In genomic region chr6:111399600-111399999, GRCh38 we compare ENCODE assay signal across 24 cellular contexts.
A peak's percentile ranks its signal among the peaks of the same experiment; 100 is the strongest.
DNase-seq lines count a peak whose midpoint lies in the region; ATAC-seq, FAIRE-seq and TF ChIP-seq lines count a peak whose summit lies in the region.
"Had no signal": no experiment of that assay in that cellular context is flagged by ENCODE, and none has a peak within 500 bp of the region (broad histone marks: within the 10 kb centered on the region; RNA-seq: fewer than 3 reads in every experiment).

No MANE protein-coding gene starts in this region.

- H2AFZ ChIP-seq in GM12878 (ENCODE audit: control insufficient read depth, low read depth, low read length) = no peak overlapping the region

- SMC1A ChIA-PET in GM12878 (lab: Charles Lee; ENCODE audit: uncharacterized antibody, unreplicated experiment) = no interaction called here

- no TSS peak for BruUV-seq in GM12878 (replicated peaks; lab: Mats Ljungman, UMichigan)

- ATAC-seq in activated CD4-positive, alpha-beta T cell treated with anti-CD3 and anti-CD28 coated beads for 36 hours = peak; percentile 60
- ATAC-seq in GM12878 = peak; percentile 60
- ATAC-seq in stimulated activated memory B cell treated with anti-CD40 and anti-IgM and Interleukin-4, amounts not matched to agents 10 μg/mL and 1 μg/mL and 100 μg/mL, for 72 hours = peak; percentile 48
- ATAC-seq: CD8-positive, alpha-beta T cell; HepG2; Right ventricle myocardium inferior had no signal

- TF ChIP-seq EP300 in GM12878 (IDR thresholded peaks at IDR 0.05; ENCODE audit: borderline replicate concordance in 1 of 2, control insufficient read depth in 1 of 2, low read depth in 2 of 2, low read length in 2 of 2) = no peak

- no peak for TF ChIP-seq RAD21 in GM12878 (IDR thresholded peaks at IDR 0.05; ENCODE audit: insufficient read depth, low read depth, low read length)

- intact Hi-C loops in activated CD4-positive, alpha-beta T cell treated with anti-CD3 and anti-CD28 coated beads for 36 hours (cut with DNase I, micrococcal nuclease) = no loop called here
- intact Hi-C loops in GM12878 (cut with micrococcal nuclease; ENCODE audit: unreplicated experiment) = no loop called here
- intact Hi-C loops in uterus (cut with DNase I; ENCODE audit: low total_unique reads) = no loop called here

- H3K4me3 ChIP-seq in GM12878 (no peak overlapping the region), uterus (no peak overlapping the region)
- H3K4me3 ChIP-seq: BLaER1 treated with 17β-estradiol and CSF1 and Interleukin-3, amounts not matched to agents 10 nM and 100 nM had no signal

- H3K79me2 ChIP-seq in GM12878 (ENCODE audit: control insufficient read depth, insufficient read depth, low read length) = no peaks in the 10 kb centered on the region

- no peak overlapping the region for H3K9ac ChIP-seq in GM12878 (ENCODE audit: control insufficient read depth, insufficient read depth, low read length)
- H3K9ac ChIP-seq: BLaER1 treated with 17β-estradiol and CSF1 and Interleukin-3, amounts not matched to agents 10 nM and 100 nM had no signal

- no peaks in the 10 kb centered on the region for H3K4me1 ChIP-seq in GM12878 (ENCODE audit: control insufficient read depth, insufficient read depth, low read length)
- no peaks in the 10 kb centered on the region for H3K4me1 ChIP-seq in uterus

- DNase-seq in activated CD4-positive, alpha-beta T cell treated with anti-CD3 and anti-CD28 coated beads for 36 hours = peak; percentile 6
- DNase-seq in activated CD4-positive, alpha-beta T cell treated with anti-CD3 and anti-CD28 coated beads for 1 hour = no peak
- no peak for DNase-seq in GM19239 (ENCODE audit: insufficient read length, low spot score)
- DNase-seq in GM12878 (ENCODE audit: low read depth, low spot score) = no peak
- DNase-seq in D721Med (ENCODE audit: insufficient read length, low spot score) = no peak
- DNase-seq in uterus = no peak
- no peak for DNase-seq in SHP77 treated with DMSO at 0.1 percent for 48 hours (lab: John Stamatoyannopoulos, UW)
- DNase-seq: 8988T; CD8-positive, alpha-beta T cell; DMS153; KG1; NCI-H1105; NCI-H146; NCI-H2029; NCI-H226; NCI-H524; NCI-H774; NK-92 treated with Interleukin-12 subunit alpha and Interleukin-12 subunit beta, amount 100 ng/mL, for 24 hours had no signal

- CTCF ChIA-PET in activated CD4-positive, alpha-beta T cell treated with anti-CD3 and anti-CD28 coated beads for 36 hours (lab: Charles Lee) = no interaction called here
- CTCF ChIA-PET in GM12878 (lab: Yijun Ruan, JAX) = no interaction called here

- no peak overlapping the region for H3K27ac ChIP-seq in GM12878 (ENCODE audit: control insufficient read depth, insufficient read depth)
- no peak overlapping the region for H3K27ac ChIP-seq in uterus
- H3K27ac ChIP-seq: BLaER1 treated with 17β-estradiol and CSF1 and Interleukin-3, amounts not matched to agents 10 nM and 100 nM had no signal

- peaks cover 14% of the 10 kb centered on the region; the same call in 2 of the 3 replicates for H3K9me3 ChIP-seq in GM12878 (replicated peaks; ENCODE audit: control insufficient read depth, insufficient read depth, low read length)
- H3K9me3 ChIP-seq in uterus = peaks cover 0 to 7% of the 10 kb centered on the region in 2 donors

- in situ Hi-C loops in GM12878 (cut with MboI) = no loop called here

- no peak overlapping the region for H3K4me2 ChIP-seq in GM12878 (ENCODE audit: control insufficient read depth, insufficient read depth)

- RAD21 ChIA-PET in GM12878 (lab: Charles Lee; ENCODE audit: unreplicated experiment) = no interaction called here

- POLR2A ChIA-PET in activated CD4-positive, alpha-beta T cell treated with anti-CD3 and anti-CD28 coated beads for 36 hours (lab: Charles Lee) = no interaction called here
- POLR2A ChIA-PET in GM12878 (lab: Charles Lee) = no interaction called here

- peak; percentile 14 for FAIRE-seq in GM19239 (lab: Jason Lieb, UNC)
- no peak for FAIRE-seq in GM12878 (lab: Jason Lieb, UNC)
- no peak for FAIRE-seq in D721Med (lab: Jason Lieb, UNC)
- FAIRE-seq: H54, HepG2, RCC 7860 had no signal

- H4K20me1 ChIP-seq in GM12878 (ENCODE audit: control insufficient read depth, insufficient read depth) = no peaks in the 10 kb centered on the region
- H4K20me1 ChIP-seq: BLaER1 treated with 17β-estradiol and CSF1 and Interleukin-3, amounts not matched to agents 10 nM and 100 nM had no signal

- TF ChIP-seq CTCF in GM12878 (IDR thresholded peaks at IDR 0.05 in 2 of 3, conservative IDR thresholded peaks at IDR 0.05 in 1 of 3; ENCODE audit: control insufficient read depth in 2 of 3, extremely low read depth in 1 of 3, insufficient read depth in 1 of 3, low read depth in 3 of 3, low read length in 3 of 3) (no peak), D721Med (IDR thresholded peaks at IDR 0.05; ENCODE audit: insufficient read depth, missing control alignments) (no peak), uterus (IDR thresholded peaks at IDR 0.05) (no peak)

- no peaks in the 10 kb centered on the region for H3K4me1 Mint-ChIP-seq in activated CD4-positive, alpha-beta T cell treated with anti-CD3 and anti-CD28 coated beads for 36 hours
- peaks cover 11% of the 10 kb centered on the region for H3K4me1 Mint-ChIP-seq in stimulated activated memory B cell treated with anti-CD40 and anti-IgM and Interleukin-4, amounts not matched to agents 10 μg/mL and 1 μg/mL and 100 μg/mL, for 72 hours

- WGBS in GM12878 (ENCODE audit: insufficient coverage, insufficient replicate concordance, low lambda C conversion rate, missing lambda C conversion rate) = 65% methylated on average over 3 of the region's 3 CpGs

- peaks cover 40% of the 10 kb centered on the region for H3K36me3 Mint-ChIP-seq in activated CD4-positive, alpha-beta T cell treated with anti-CD3 and anti-CD28 coated beads for 36 hours (ENCODE audit: low read depth)
- peaks cover 72% of the 10 kb centered on the region for H3K36me3 Mint-ChIP-seq in stimulated activated memory B cell treated with anti-CD40 and anti-IgM and Interleukin-4, amounts not matched to agents 10 μg/mL and 1 μg/mL and 100 μg/mL, for 72 hours

- H3K36me3 ChIP-seq in GM12878 (ENCODE audit: control insufficient read depth in 2 of 2, insufficient read depth in 2 of 2, low read length in 1 of 2) (peaks cover 2 to 24% of the 10 kb centered on the region in 2 experiments), uterus (no peaks in the 10 kb centered on the region)

- H3K4me3 Mint-ChIP-seq in activated CD4-positive, alpha-beta T cell treated with anti-CD3 and anti-CD28 coated beads for 36 hours = no peak overlapping the region
- H3K4me3 Mint-ChIP-seq in stimulated activated memory B cell treated with anti-CD40 and anti-IgM and Interleukin-4, amounts not matched to agents 10 μg/mL and 1 μg/mL and 100 μg/mL, for 72 hours = no peak overlapping the region
- H3K4me3 Mint-ChIP-seq: CD8-positive, alpha-beta T cell had no signal

- H3K9me3 Mint-ChIP-seq in activated CD4-positive, alpha-beta T cell treated with anti-CD3 and anti-CD28 coated beads for 36 hours (ENCODE audit: low read depth) = no peaks in the 10 kb centered on the region
- no peaks in the 10 kb centered on the region for H3K9me3 Mint-ChIP-seq in stimulated activated memory B cell treated with anti-CD40 and anti-IgM and Interleukin-4, amounts not matched to agents 10 μg/mL and 1 μg/mL and 100 μg/mL, for 72 hours
- H3K9me3 Mint-ChIP-seq: CD8-positive, alpha-beta T cell had no signal

- TF ChIP-seq POLR2A in GM12878 (IDR thresholded peaks at IDR 0.05; ENCODE audit: low read depth, low read length) (no peak), uterus (IDR thresholded peaks at IDR 0.05) (no peak)

- H3K27me3 Mint-ChIP-seq in activated CD4-positive, alpha-beta T cell treated with anti-CD3 and anti-CD28 coated beads for 36 hours = no peaks in the 10 kb centered on the region
- H3K27me3 Mint-ChIP-seq in stimulated activated memory B cell treated with anti-CD40 and anti-IgM and Interleukin-4, amounts not matched to agents 10 μg/mL and 1 μg/mL and 100 μg/mL, for 72 hours = no peaks in the 10 kb centered on the region

- H3K27me3 ChIP-seq in GM12878 (replicated peaks in 1 of 2; ENCODE audit: control insufficient read depth in 2 of 2, insufficient read depth in 2 of 2, low read length in 1 of 2) = no peaks in the 10 kb centered on the region
- H3K27me3 ChIP-seq in uterus = no peaks in the 10 kb centered on the region
- H3K27me3 ChIP-seq: BLaER1 treated with 17β-estradiol and CSF1 and Interleukin-3, amounts not matched to agents 10 nM and 100 nM had no signal

- no peak overlapping the region for H3K27ac Mint-ChIP-seq in activated CD4-positive, alpha-beta T cell treated with anti-CD3 and anti-CD28 coated beads for 36 hours
- peak overlapping the region; percentile 50 for H3K27ac Mint-ChIP-seq in stimulated activated memory B cell treated with anti-CD40 and anti-IgM and Interleukin-4, amounts not matched to agents 10 μg/mL and 1 μg/mL and 100 μg/mL, for 72 hours
- H3K27ac Mint-ChIP-seq: CD8-positive, alpha-beta T cell had no signal

TF ChIP-seq in GM12878, 131 proteins besides CTCF, POLR2A, EP300 and RAD21:
- TF ChIP-seq RAD51 (IDR thresholded peaks at IDR 0.05) (peak; percentile 96), NFXL1 (IDR thresholded peaks at IDR 0.05; ENCODE audit: borderline replicate concordance) (no peak), USF2 (IDR thresholded peaks at IDR 0.05; ENCODE audit: borderline replicate concordance, low read depth, low read length) (peak; percentile 71; the same call in 1 of the 2 replicates), ATF7 (IDR thresholded peaks at IDR 0.05; ENCODE audit: low read depth) (0 out of 2 replicates have a peak, but pooled peaks have one; percentile 22)
TF ChIP-seq in GM12878: peak in this region for 3.
